Comparison of ENCODE assay signal across 15 cellular contexts in the genomic region with DNA sequence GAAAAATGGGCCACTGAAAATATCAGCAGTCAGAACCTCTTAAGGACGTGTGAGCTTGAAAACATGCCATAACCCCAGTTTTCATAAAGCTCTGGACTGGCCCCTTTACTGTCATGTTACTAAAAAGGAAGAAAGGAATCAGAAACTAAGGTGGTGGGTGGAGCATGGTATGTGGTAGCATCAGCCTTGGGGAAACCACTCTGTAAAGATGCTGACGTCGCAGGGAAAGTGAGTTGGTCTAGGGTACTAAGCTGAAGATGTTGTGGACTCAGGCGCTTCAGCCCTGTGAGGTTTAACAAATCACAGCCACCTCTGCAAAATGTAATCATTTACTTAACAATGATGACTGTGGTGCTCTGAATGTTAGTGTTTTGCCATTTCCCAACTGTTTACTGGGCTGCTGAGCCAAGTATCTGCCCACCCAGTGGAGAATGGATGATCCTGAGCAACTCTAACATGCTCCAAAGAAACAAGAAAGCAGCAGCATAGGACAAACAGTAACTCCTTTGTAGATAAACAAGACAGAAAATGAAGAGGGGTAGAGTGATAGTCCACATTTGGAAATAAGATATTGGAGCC. TPM values are rescaled to one million over a fixed set of nuclear protein-coding genes. Genes with fewer than 3 reads are reported as not detected.
DNase-seq lines count a peak whose midpoint lies in the region; ATAC-seq and TF ChIP-seq lines count a peak whose summit lies in the region.
"Had no signal": no experiment of that assay in that cellular context is flagged by ENCODE, and none has a peak within 500 bp of the region (broad histone marks: within the 10 kb centered on the region; RNA-seq: fewer than 3 reads in every experiment).

No MANE protein-coding gene starts in this region.

- H3K27ac ChIP-seq in endodermal cell (ENCODE audit: low read depth, low read length) (no peak overlapping the region), sigmoid colon (peak overlapping the region; percentile 75 to 78 (median 76))

- no peaks in the 10 kb centered on the region for H3K4me1 Mint-ChIP-seq in activated naive CD4-positive, alpha-beta T cell treated with anti-CD3 and anti-CD28 coated beads for 36 hours (ENCODE audit: low read depth)
- H3K4me1 Mint-ChIP-seq in endodermal cell: peaks cover 3% of the 10 kb centered on the region
- H3K4me1 Mint-ChIP-seq: CD8-positive, alpha-beta memory T cell had no signal

- H3K9me3 ChIP-seq in endodermal cell (ENCODE audit: control insufficient read depth, low read length) (no peaks in the 10 kb centered on the region), sigmoid colon (no peaks in the 10 kb centered on the region), MG63 (no peaks in the 10 kb centered on the region)

- H3K27me3 ChIP-seq in endodermal cell (ENCODE audit: control insufficient read depth, insufficient read depth, low read length, poor library complexity, severe bottlenecking) (no peaks in the 10 kb centered on the region), sigmoid colon (no peaks in the 10 kb centered on the region), MG63 (no peaks in the 10 kb centered on the region)

- no peaks in the 10 kb centered on the region for H3K36me3 ChIP-seq in endodermal cell (ENCODE audit: control insufficient read depth, insufficient read depth, low read length)
- H3K36me3 ChIP-seq in sigmoid colon: no peaks in the 10 kb centered on the region
- no peaks in the 10 kb centered on the region for H3K36me3 ChIP-seq in MG63

- intact Hi-C loops in activated naive CD4-positive, alpha-beta T cell treated with anti-CD3 and anti-CD28 coated beads for 36 hours (cut with micrococcal nuclease): no loop called here
- intact Hi-C loops in sigmoid colon (cut with DNase I): no loop called here

- no peaks in the 10 kb centered on the region for H3K36me3 Mint-ChIP-seq in activated naive CD4-positive, alpha-beta T cell treated with anti-CD3 and anti-CD28 coated beads for 36 hours (ENCODE audit: low read depth)
- H3K36me3 Mint-ChIP-seq in endodermal cell (ENCODE audit: low read depth): no peaks in the 10 kb centered on the region
- H3K36me3 Mint-ChIP-seq: brain; CD8-positive, alpha-beta memory T cell; natural killer cell treated with Interleukin-12 subunit alpha and Interleukin-12 subunit beta and Interleukin-15 and Interleukin-18, amount 100 ng/mL, for 72 hours had no signal

- no peak overlapping the region for H3K9ac ChIP-seq in endodermal cell (ENCODE audit: extremely low read depth, low read length, poor library complexity, severe bottlenecking)

- CTCF ChIA-PET in activated naive CD4-positive, alpha-beta T cell treated with anti-CD3 and anti-CD28 coated beads for 36 hours (lab: Charles Lee): no interaction called here

- H3K4me3 Mint-ChIP-seq in activated naive CD4-positive, alpha-beta T cell treated with anti-CD3 and anti-CD28 coated beads for 36 hours: no peak overlapping the region
- H3K4me3 Mint-ChIP-seq in endodermal cell: no peak overlapping the region
- H3K4me3 Mint-ChIP-seq: brain; CD8-positive, alpha-beta memory T cell; natural killer cell treated with Interleukin-12 subunit alpha and Interleukin-12 subunit beta and Interleukin-15 and Interleukin-18, amount 100 ng/mL, for 72 hours; stimulated activated naive CD8-positive, alpha-beta T cell treated with anti-CD3 and anti-CD28 coated beads, Interleukin-15, Interleukin-2, amounts not matched to agents 100 ng/mL and 50 ng/mL, for 24 hours had no signal

- peaks cover 4% of the 10 kb centered on the region for H3K27me3 Mint-ChIP-seq in activated naive CD4-positive, alpha-beta T cell treated with anti-CD3 and anti-CD28 coated beads for 36 hours (ENCODE audit: low read depth)
- H3K27me3 Mint-ChIP-seq in endodermal cell (ENCODE audit: insufficient read depth): no peaks in the 10 kb centered on the region
- H3K27me3 Mint-ChIP-seq: brain had no signal

- no peaks in the 10 kb centered on the region for H3K9me3 Mint-ChIP-seq in activated naive CD4-positive, alpha-beta T cell treated with anti-CD3 and anti-CD28 coated beads for 36 hours
- no peaks in the 10 kb centered on the region for H3K9me3 Mint-ChIP-seq in endodermal cell
- H3K9me3 Mint-ChIP-seq: brain; CD8-positive, alpha-beta memory T cell; natural killer cell treated with Interleukin-12 subunit alpha and Interleukin-12 subunit beta and Interleukin-15 and Interleukin-18, amount 100 ng/mL, for 72 hours; stimulated activated naive CD8-positive, alpha-beta T cell treated with anti-CD3 and anti-CD28 coated beads, Interleukin-15, Interleukin-2, amounts not matched to agents 100 ng/mL and 50 ng/mL, for 24 hours had no signal

- 79 to 83% methylated on average over 2 to 3 of the region's 4 CpGs for WGBS in endodermal cell (ENCODE audit: insufficient coverage in 1 of 2, insufficient read length in 1 of 2), 2 experiments
- 68 to 72% methylated on average over 4 of the region's 4 CpGs for WGBS in sigmoid colon, 2 donors

- TF ChIP-seq CTCF in endodermal cell (conservative IDR thresholded peaks at IDR 0.05): no peak
- TF ChIP-seq CTCF in sigmoid colon (IDR thresholded peaks at IDR 0.05): no peak

- TF ChIP-seq POLR2A in sigmoid colon (IDR thresholded peaks at IDR 0.05): no peak

- no peak for TF ChIP-seq EP300 in sigmoid colon (IDR thresholded peaks at IDR 0.05)

- ATAC-seq in HG02973 (IDR thresholded peaks at IDR 0.05; ENCODE audit: unreplicated experiment): peak; percentile 43
- ATAC-seq: natural killer cell treated with Interleukin-12 subunit alpha and Interleukin-12 subunit beta and Interleukin-15 and Interleukin-18, amount 100 ng/mL, for 72 hours had no signal

- H3K4me3 ChIP-seq in endodermal cell (ENCODE audit: low read length) (no peak overlapping the region), sigmoid colon (no peak overlapping the region), MG63 (no peak overlapping the region)

- DNase-seq in activated naive CD4-positive, alpha-beta T cell treated with anti-CD3 and anti-CD28 coated beads for 36 hours: peak; percentile 18
- no peak for DNase-seq in activated naive CD4-positive, alpha-beta T cell (lab: John Stamatoyannopoulos, UW)
- DNase-seq in endodermal cell (peak; percentile 54), sigmoid colon (peak; percentile 59), MG63 (no peak), SHP77 (lab: John Stamatoyannopoulos, UW) (no peak), NCI-H774 (lab: John Stamatoyannopoulos, UW) (no peak)
- DNase-seq: CD8-positive, alpha-beta memory T cell; dermis blood vessel endothelial cell; NCI-H2029 had no signal

- H3K27ac Mint-ChIP-seq in activated naive CD4-positive, alpha-beta T cell treated with anti-CD3 and anti-CD28 coated beads for 36 hours: no peak overlapping the region
- no peak overlapping the region for H3K27ac Mint-ChIP-seq in endodermal cell
- H3K27ac Mint-ChIP-seq: CD8-positive, alpha-beta memory T cell; natural killer cell treated with Interleukin-12 subunit alpha and Interleukin-12 subunit beta and Interleukin-15 and Interleukin-18, amount 100 ng/mL, for 72 hours; stimulated activated naive CD8-positive, alpha-beta T cell treated with anti-CD3 and anti-CD28 coated beads, Interleukin-15, Interleukin-2, amounts not matched to agents 100 ng/mL and 50 ng/mL, for 24 hours had no signal

- H3K4me1 ChIP-seq in endodermal cell (ENCODE audit: control insufficient read depth, insufficient read depth, low read length): no peaks in the 10 kb centered on the region
- peaks cover 0 to 45% (median 24%) of the 10 kb centered on the region in 4 donors for H3K4me1 ChIP-seq in sigmoid colon

RNA-seq across cellular contexts. Expression of gene C4orf54, which starts 33.4 kb away (rescaled TPM):
- total RNA-seq in activated naive CD4-positive, alpha-beta T cell treated with anti-CD3 and anti-CD28 coated beads for 36 hours: not detected
- total RNA-seq in endodermal cell: not detected
- polyA plus RNA-seq in endodermal cell (2013, experiment 1 of 2): 0.11 TPM
- polyA plus RNA-seq in endodermal cell (2013, experiment 2 of 2): 0.12 TPM
- under 1 TPM; under 0.01 to 0.28 (median 0.15) TPM for total RNA-seq in sigmoid colon
- under 1 TPM in 1 of 3 donors, not detected in 2; 0.01 TPM for polyA plus RNA-seq in sigmoid colon
- not detected in 2 replicates for total RNA-seq in MG63 (2014; rRNA removed; shearing (Covaris generic); ENCODE audit: low replicate concordance)
- total RNA-seq: CD8-positive, alpha-beta memory T cell; natural killer cell treated with Interleukin-12 subunit alpha and Interleukin-12 subunit beta and Interleukin-15 and Interleukin-18, amount 100 ng/mL, for 72 hours had no signal
- polyA plus RNA-seq: CD8-positive, alpha-beta memory T cell; liver had no signal

RNA-seq across cellular contexts. Expression of gene MTTP, which starts 49.6 kb away (rescaled TPM):
- total RNA-seq in activated naive CD4-positive, alpha-beta T cell treated with anti-CD3 and anti-CD28 coated beads for 36 hours: under 1 TPM in 1 of 2 experiments, not detected in 1; 0.47 TPM
- total RNA-seq in endodermal cell (under 1 TPM; 0.11 to 0.42 TPM), sigmoid colon (10 to 100 TPM in 1 of 4 donors, 1 to 10 TPM in 3; 2.4 to 12.8 (median 5.9) TPM)
- 6.7 TPM for polyA plus RNA-seq in endodermal cell (2013, experiment 1 of 2)
- 4.8 TPM for polyA plus RNA-seq in endodermal cell (2013, experiment 2 of 2)
- polyA plus RNA-seq in sigmoid colon: under 1 TPM in 1 of 3 donors, not detected in 2; 0.13 TPM
- not detected in 2 replicates for total RNA-seq in MG63 (2014; rRNA removed; shearing (Covaris generic); ENCODE audit: low replicate concordance)
- total RNA-seq: CD8-positive, alpha-beta memory T cell; dermis blood vessel endothelial cell had no signal
- polyA plus RNA-seq: CD8-positive, alpha-beta memory T cell had no signal

Comparison
In these comparisons a context has a peak if more than half of its experiments do, and no peak if none do; other contexts are left out.
1. DNase-seq: peak in activated naive CD4-positive, alpha-beta T cell treated with anti-CD3 and anti-CD28 coated beads for 36 hours (single experiment), endodermal cell (single experiment) and sigmoid colon (single experiment); none in activated naive CD4-positive, alpha-beta T cell (0 of 4), MG63 (single experiment), SHP77 (0 of 2) and NCI-H774 (single experiment).